Comparison of ENCODE assay signal across 19 cellular contexts in genomic region chr12:120172053-120172452, GRCh38. TPM values are rescaled to one million over a fixed set of nuclear protein-coding genes. Genes with fewer than 3 reads are reported as not detected.
A peak's percentile ranks its signal among the peaks of the same experiment; 100 is the strongest.
DNase-seq lines count a peak whose midpoint lies in the region; ATAC-seq, FAIRE-seq and TF ChIP-seq lines count a peak whose summit lies in the region.
"Had no signal": no experiment of that assay in that cellular context is flagged by ENCODE, and none has a peak within 500 bp of the region (broad histone marks: within the 10 kb centered on the region; RNA-seq: fewer than 3 reads in every experiment).

No MANE protein-coding gene starts in this region.

- ATAC-seq in activated CD8-positive, alpha-beta memory T cell treated with anti-CD3 and anti-CD28 coated beads, Interleukin-2, amount 10 ng/mL, durations not matched to agents 7 days and 5 days: peak; percentile 53
- ATAC-seq in activated naive CD8-positive, alpha-beta T cell treated with anti-CD3 and anti-CD28 coated beads, Interleukin-2, amount 50 U/mL, for 24 hours: peak; percentile 77
- ATAC-seq in stimulated activated naive CD8-positive, alpha-beta T cell treated with anti-CD3 and anti-CD28 coated beads, Interleukin-15, amount 100 ng/mL, for 72 hours: peak; percentile 70
- ATAC-seq in HG02759 (IDR thresholded peaks at IDR 0.05; ENCODE audit: unreplicated experiment): no peak

- H3K27me3 ChIP-seq in endothelial cell of umbilical vein (ENCODE audit: control insufficient read depth in 2 of 2, insufficient read depth in 2 of 2, low read length in 2 of 2): no peaks in the 10 kb centered on the region

- H3K36me3 Mint-ChIP-seq in activated CD8-positive, alpha-beta memory T cell treated with anti-CD3 and anti-CD28 coated beads, Interleukin-2, amount 10 ng/mL, durations not matched to agents 7 days and 5 days: peaks cover 53% of the 10 kb centered on the region
- peaks cover 58% of the 10 kb centered on the region for H3K36me3 Mint-ChIP-seq in activated naive CD8-positive, alpha-beta T cell treated with anti-CD3 and anti-CD28 coated beads, Interleukin-2, amount 50 U/mL, for 24 hours (ENCODE audit: low read depth)
- H3K36me3 Mint-ChIP-seq in activated naive CD8-positive, alpha-beta T cell treated with anti-CD3 and anti-CD28 coated beads for 36 hours: peaks cover 33% of the 10 kb centered on the region

- no peak for TF ChIP-seq CTCF in endothelial cell of umbilical vein (IDR thresholded peaks at IDR 0.05; ENCODE audit: extremely low read depth in 1 of 2, insufficient read depth in 1 of 2, low read depth in 1 of 2, low read length in 2 of 2)
- TF ChIP-seq CTCF in GM10248 (IDR thresholded peaks at IDR 0.05; ENCODE audit: control extremely low read depth, extremely low read depth, low read depth, missing control alignments): no peak

- dilution Hi-C loops in endothelial cell of umbilical vein (cut with MboI; ENCODE audit: extremely low pct_ligation_motif_present, low sequenced_read_pairs): no loop called here

- H3K9me3 Mint-ChIP-seq in activated CD8-positive, alpha-beta memory T cell treated with anti-CD3 and anti-CD28 coated beads, Interleukin-2, amount 10 ng/mL, durations not matched to agents 7 days and 5 days (ENCODE audit: low read depth): no peaks in the 10 kb centered on the region
- H3K9me3 Mint-ChIP-seq in activated naive CD8-positive, alpha-beta T cell treated with anti-CD3 and anti-CD28 coated beads, Interleukin-2, amount 50 U/mL, for 24 hours: no peaks in the 10 kb centered on the region
- no peaks in the 10 kb centered on the region for H3K9me3 Mint-ChIP-seq in activated naive CD8-positive, alpha-beta T cell treated with anti-CD3 and anti-CD28 coated beads for 36 hours
- no peaks in the 10 kb centered on the region for H3K9me3 Mint-ChIP-seq in stimulated activated naive CD8-positive, alpha-beta T cell treated with anti-CD3 and anti-CD28 coated beads, Interleukin-15, amount 100 ng/mL, for 72 hours

- no peak overlapping the region for H3K4me3 Mint-ChIP-seq in activated CD8-positive, alpha-beta memory T cell treated with anti-CD3 and anti-CD28 coated beads, Interleukin-2, amount 10 ng/mL, durations not matched to agents 7 days and 5 days
- no peak overlapping the region for H3K4me3 Mint-ChIP-seq in activated naive CD8-positive, alpha-beta T cell treated with anti-CD3 and anti-CD28 coated beads, Interleukin-2, amount 50 U/mL, for 24 hours
- no peak overlapping the region for H3K4me3 Mint-ChIP-seq in activated naive CD8-positive, alpha-beta T cell treated with anti-CD3 and anti-CD28 coated beads for 36 hours
- no peak overlapping the region for H3K4me3 Mint-ChIP-seq in stimulated activated naive CD8-positive, alpha-beta T cell treated with anti-CD3 and anti-CD28 coated beads, Interleukin-15, amount 100 ng/mL, for 72 hours
- H3K4me3 Mint-ChIP-seq: CD4-positive, alpha-beta memory T cell had no signal

- FAIRE-seq in endothelial cell of umbilical vein (lab: Jason Lieb, UNC): peak; percentile 4
- FAIRE-seq: GM12892, H1 had no signal

- H3K27ac ChIP-seq in endothelial cell of umbilical vein (ENCODE audit: insufficient read depth, low read depth, low read length): no peak overlapping the region

- CTCF ChIA-PET in activated CD8-positive, alpha-beta memory T cell treated with anti-CD3 and anti-CD28 coated beads, Interleukin-2, amount 10 ng/mL, durations not matched to agents 7 days and 5 days (lab: Charles Lee): interaction anchor here (0.5 to 1.5 kb wide), 2 partner anchors 29 to 314 kb away, joined by 3 to 4 read pairs; partner anchors contain the start of gene RPLP0
- CTCF ChIA-PET in endothelial cell of umbilical vein (lab: Charles Lee) (interaction anchor here (1.2 kb wide), 1 partner anchor 7 kb away, joined by 3 read pairs; no protein-coding TSS in a partner anchor), GM10248 (lab: Yijun Ruan, JAX) (interaction anchor here (1.4 to 3.5 kb wide), 3 partner anchors 11 to 140 kb away, joined by 3 to 14 read pairs (median 6); partner anchors contain the start of gene RPLP0)

- H3K27me3 Mint-ChIP-seq in activated CD8-positive, alpha-beta memory T cell treated with anti-CD3 and anti-CD28 coated beads, Interleukin-2, amount 10 ng/mL, durations not matched to agents 7 days and 5 days: no peaks in the 10 kb centered on the region
- no peaks in the 10 kb centered on the region for H3K27me3 Mint-ChIP-seq in activated naive CD8-positive, alpha-beta T cell treated with anti-CD3 and anti-CD28 coated beads, Interleukin-2, amount 50 U/mL, for 24 hours
- no peaks in the 10 kb centered on the region for H3K27me3 Mint-ChIP-seq in activated naive CD8-positive, alpha-beta T cell treated with anti-CD3 and anti-CD28 coated beads for 36 hours
- H3K27me3 Mint-ChIP-seq in stimulated activated naive CD8-positive, alpha-beta T cell treated with anti-CD3 and anti-CD28 coated beads, Interleukin-15, amount 100 ng/mL, for 72 hours: no peaks in the 10 kb centered on the region
- H3K27me3 Mint-ChIP-seq: CD4-positive, alpha-beta memory T cell had no signal

- DNase-seq in activated CD8-positive, alpha-beta memory T cell treated with anti-CD3 and anti-CD28 coated beads, Interleukin-2, amount 10 ng/mL, durations not matched to agents 7 days and 5 days: no peak
- no peak for DNase-seq in activated CD8-positive, alpha-beta memory T cell treated with anti-CD3 and anti-CD28 coated beads for 24 hours
- no peak for DNase-seq in activated naive CD8-positive, alpha-beta T cell treated with anti-CD3 and anti-CD28 coated beads, Interleukin-2, amount 50 U/mL, for 24 hours
- DNase-seq in activated naive CD8-positive, alpha-beta T cell treated with anti-CD3 and anti-CD28 coated beads for 36 hours: no peak
- no peak for DNase-seq in endothelial cell of umbilical vein (ENCODE audit: low read depth, low spot score)
- no peak for DNase-seq in stimulated activated naive CD8-positive, alpha-beta T cell treated with anti-CD3 and anti-CD28 coated beads, Interleukin-15, amount 100 ng/mL, for 72 hours
- no peak for DNase-seq in GM10248 (ENCODE audit: extremely low spot score)
- DNase-seq: C1 segment of cervical spinal cord; Calu3; CD4-positive, alpha-beta memory T cell; COR-L47; DMS53; DMS79 treated with DMSO at 0.1 percent for 48 hours; GF-D8; H7; HCEC 1CT had no signal

- no peak overlapping the region for H3K9ac ChIP-seq in endothelial cell of umbilical vein (replicated peaks; ENCODE audit: extremely low read depth, insufficient read depth, low read length)

- H3K4me1 Mint-ChIP-seq in activated CD8-positive, alpha-beta memory T cell treated with anti-CD3 and anti-CD28 coated beads, Interleukin-2, amount 10 ng/mL, durations not matched to agents 7 days and 5 days: peaks cover 19% of the 10 kb centered on the region
- H3K4me1 Mint-ChIP-seq in activated naive CD8-positive, alpha-beta T cell treated with anti-CD3 and anti-CD28 coated beads, Interleukin-2, amount 50 U/mL, for 24 hours: peaks cover 12% of the 10 kb centered on the region
- peaks cover 5% of the 10 kb centered on the region for H3K4me1 Mint-ChIP-seq in activated naive CD8-positive, alpha-beta T cell treated with anti-CD3 and anti-CD28 coated beads for 36 hours
- no peaks in the 10 kb centered on the region for H3K4me1 Mint-ChIP-seq in stimulated activated naive CD8-positive, alpha-beta T cell treated with anti-CD3 and anti-CD28 coated beads, Interleukin-15, amount 100 ng/mL, for 72 hours

- H3K27ac Mint-ChIP-seq in activated CD8-positive, alpha-beta memory T cell treated with anti-CD3 and anti-CD28 coated beads, Interleukin-2, amount 10 ng/mL, durations not matched to agents 7 days and 5 days: no peak overlapping the region
- peak overlapping the region; percentile 33 for H3K27ac Mint-ChIP-seq in activated naive CD8-positive, alpha-beta T cell treated with anti-CD3 and anti-CD28 coated beads, Interleukin-2, amount 50 U/mL, for 24 hours
- H3K27ac Mint-ChIP-seq in activated naive CD8-positive, alpha-beta T cell treated with anti-CD3 and anti-CD28 coated beads for 36 hours: no peak overlapping the region
- H3K27ac Mint-ChIP-seq in stimulated activated naive CD8-positive, alpha-beta T cell treated with anti-CD3 and anti-CD28 coated beads, Interleukin-15, amount 100 ng/mL, for 72 hours: peak overlapping the region in 1 of 2 donors; percentile 40
- H3K27ac Mint-ChIP-seq: CD4-positive, alpha-beta memory T cell had no signal

- H4K20me1 ChIP-seq in endothelial cell of umbilical vein (replicated peaks; ENCODE audit: control insufficient read depth, extremely low read depth, insufficient read depth, low read length): no peaks in the 10 kb centered on the region

- no peaks in the 10 kb centered on the region for H3K9me3 ChIP-seq in endothelial cell of umbilical vein (replicated peaks; ENCODE audit: control insufficient read depth, insufficient read depth, low read length)

- peaks cover 22 to 32% of the 10 kb centered on the region in 2 experiments for H3K36me3 ChIP-seq in endothelial cell of umbilical vein (ENCODE audit: control insufficient read depth in 2 of 2, extremely low read depth in 1 of 2, insufficient read depth in 2 of 2, low read length in 2 of 2)

- no peak overlapping the region for H3K4me3 ChIP-seq in endothelial cell of umbilical vein (replicated peaks in 1 of 3; ENCODE audit: insufficient read depth in 1 of 3, low read depth in 1 of 3, low read length in 3 of 3)

- no peaks in the 10 kb centered on the region for H3K9me1 ChIP-seq in endothelial cell of umbilical vein (replicated peaks; ENCODE audit: control insufficient read depth, extremely low read depth, insufficient read depth, low read length)

- no peak overlapping the region for H2AFZ ChIP-seq in endothelial cell of umbilical vein (ENCODE audit: low read depth, low read length)

- H3K4me2 ChIP-seq in endothelial cell of umbilical vein (ENCODE audit: insufficient read depth, low read length): no peak overlapping the region

- H3K79me2 ChIP-seq in endothelial cell of umbilical vein (ENCODE audit: control insufficient read depth, insufficient read depth, low read length): no peaks in the 10 kb centered on the region

- no TSS peak for BruUV-seq in endothelial cell of umbilical vein (replicated peaks; lab: Mats Ljungman, UMichigan)

- peaks cover 12% of the 10 kb centered on the region for H3K4me1 ChIP-seq in endothelial cell of umbilical vein (ENCODE audit: control insufficient read depth, extremely low read depth, insufficient read depth, low read length)

- intact Hi-C loops in endothelial cell of umbilical vein (cut with micrococcal nuclease): no loop called here

- TF ChIP-seq POLR2A in endothelial cell of umbilical vein (IDR thresholded peaks at IDR 0.05; ENCODE audit: low read depth, low read length): no peak

- POLR2A ChIA-PET in endothelial cell of umbilical vein (lab: Charles Lee): interaction anchor here (1.9 kb wide), 1 partner anchor 29 kb away, joined by 8 read pairs; the partner anchor contains the start of gene RPLP0
- POLR2A ChIA-PET in GM10248 (lab: Yijun Ruan, JAX): interaction anchor here (1.0 to 1.6 kb wide), 2 partner anchors 12 to 29 kb away, joined by 5 to 6 read pairs; partner anchors contain the start of gene RPLP0

RNA-seq across cellular contexts. Expression of gene GCN1, which starts 22.5 kb away (rescaled TPM):
- total RNA-seq in activated CD8-positive, alpha-beta memory T cell treated with anti-CD3 and anti-CD28 coated beads, Interleukin-2, amount 10 ng/mL, durations not matched to agents 7 days and 5 days: 100 to 1,000 TPM; 126 to 151 TPM
- 100 to 1,000 TPM; 143 to 146 TPM for total RNA-seq in activated naive CD8-positive, alpha-beta T cell treated with anti-CD3 and anti-CD28 coated beads for 36 hours
- 79.1 and 101 TPM in 2 replicates for total RNA-seq in endothelial cell of umbilical vein
- 30.1 and 38.3 TPM in 2 replicates for polyA plus RNA-seq in endothelial cell of umbilical vein
- polyA plus RNA-seq in endothelial cell of umbilical vein (2011; cell fraction: cytosol; rRNA removed): 27.7 and 31.9 TPM in 2 replicates
- 308 and 543 TPM in 2 replicates for polyA plus RNA-seq in endothelial cell of umbilical vein (2011; cell fraction: nucleus; rRNA removed)
- polyA plus RNA-seq in endothelial cell of umbilical vein (2012): 52.5 and 53.9 TPM in 2 replicates
- polyA minus RNA-seq in endothelial cell of umbilical vein: 134 and 148 TPM in 2 replicates
- polyA minus RNA-seq in endothelial cell of umbilical vein (2011; cell fraction: cytosol; rRNA and poly(A)+ RNA removed): 86.0 TPM
- polyA minus RNA-seq in endothelial cell of umbilical vein (2011; cell fraction: nucleus; rRNA and poly(A)+ RNA removed): 132 and 142 TPM in 2 replicates

RNA-seq across cellular contexts. Expression of gene RPLP0, which starts 28.9 kb away (rescaled TPM):
- 1,000 to 10,000 TPM; 1,755 to 2,356 TPM for total RNA-seq in activated CD8-positive, alpha-beta memory T cell treated with anti-CD3 and anti-CD28 coated beads, Interleukin-2, amount 10 ng/mL, durations not matched to agents 7 days and 5 days
- total RNA-seq in activated naive CD8-positive, alpha-beta T cell treated with anti-CD3 and anti-CD28 coated beads for 36 hours: 1,000 to 10,000 TPM; 3,852 to 4,173 TPM
- 2,020 and 2,099 TPM in 2 replicates for total RNA-seq in endothelial cell of umbilical vein
- 7,015 and 7,522 TPM in 2 replicates for polyA plus RNA-seq in endothelial cell of umbilical vein
- polyA plus RNA-seq in endothelial cell of umbilical vein (2011; cell fraction: cytosol; rRNA removed): 8,040 and 8,266 TPM in 2 replicates
- polyA plus RNA-seq in endothelial cell of umbilical vein (2011; cell fraction: nucleus; rRNA removed): 2,768 and 3,060 TPM in 2 replicates
- polyA plus RNA-seq in endothelial cell of umbilical vein (2012): 2,884 and 3,284 TPM in 2 replicates
- 3,611 and 3,830 TPM in 2 replicates for polyA minus RNA-seq in endothelial cell of umbilical vein
- polyA minus RNA-seq in endothelial cell of umbilical vein (2011; cell fraction: cytosol; rRNA and poly(A)+ RNA removed): 2,139 TPM
- polyA minus RNA-seq in endothelial cell of umbilical vein (2011; cell fraction: nucleus; rRNA and poly(A)+ RNA removed): 516 and 595 TPM in 2 replicates

RNA-seq across cellular contexts. Expression of gene RAB35, which starts 55.5 kb away (rescaled TPM):
- 10 to 100 TPM; 63.7 to 81.3 TPM for total RNA-seq in activated CD8-positive, alpha-beta memory T cell treated with anti-CD3 and anti-CD28 coated beads, Interleukin-2, amount 10 ng/mL, durations not matched to agents 7 days and 5 days
- 10 to 100 TPM; 53.8 to 54.3 TPM for total RNA-seq in activated naive CD8-positive, alpha-beta T cell treated with anti-CD3 and anti-CD28 coated beads for 36 hours
- total RNA-seq in endothelial cell of umbilical vein: 80.3 and 82.8 TPM in 2 replicates
- 70.5 and 73.7 TPM in 2 replicates for polyA plus RNA-seq in endothelial cell of umbilical vein
- 55.9 and 58.3 TPM in 2 replicates for polyA plus RNA-seq in endothelial cell of umbilical vein (2011; cell fraction: cytosol; rRNA removed)
- 67.9 and 80.0 TPM in 2 replicates for polyA plus RNA-seq in endothelial cell of umbilical vein (2011; cell fraction: nucleus; rRNA removed)
- polyA plus RNA-seq in endothelial cell of umbilical vein (2012): 70.3 and 85.8 TPM in 2 replicates
- 109 and 135 TPM in 2 replicates for polyA minus RNA-seq in endothelial cell of umbilical vein
- polyA minus RNA-seq in endothelial cell of umbilical vein (2011; cell fraction: cytosol; rRNA and poly(A)+ RNA removed): 32.7 TPM
- polyA minus RNA-seq in endothelial cell of umbilical vein (2011; cell fraction: nucleus; rRNA and poly(A)+ RNA removed): 16.1 and 22.9 TPM in 2 replicates
